Comparison of ENCODE assay signal across 8 cellular contexts in genomic region chr19:34364830-34365462, GRCh38. TPM values are rescaled to one million over a fixed set of nuclear protein-coding genes. Genes with fewer than 3 reads are reported as not detected.
DNase-seq lines count a peak whose midpoint lies in the region; ATAC-seq, FAIRE-seq and TF ChIP-seq lines count a peak whose summit lies in the region.

Gene GPI (plus strand): TSS chr19:34365196. CDS start chr19:34365267, 71 bp downstream.

- H3K36me3 ChIP-seq in kidney (ENCODE audit: control insufficient read depth in 1 of 2, insufficient read depth in 2 of 2, low read length in 2 of 2) = peaks cover 11 to 19% of the 10 kb centered on the region in 2 donors

- H3K4me1 Mint-ChIP-seq in central memory CD8-positive, alpha-beta T cell = peaks cover 39% of the 10 kb centered on the region

- peak within 1 kb of the TSS; percentile 61 for H3K27ac Mint-ChIP-seq in central memory CD8-positive, alpha-beta T cell (ENCODE audit: low read depth)

- peak within 1 kb of the TSS; percentile 71 to 73 for H3K27ac ChIP-seq in kidney (ENCODE audit: low read depth in 2 of 2, low read length in 2 of 2)

- H3K4me3 ChIP-seq in kidney (ENCODE audit: low read length in 2 of 2) = peak within 1 kb of the TSS; percentile 78 to 89

- peaks cover 18% of the 10 kb centered on the region for H3K36me3 Mint-ChIP-seq in central memory CD8-positive, alpha-beta T cell (ENCODE audit: insufficient read depth)

- TF ChIP-seq CTCF in kidney (IDR thresholded peaks at IDR 0.05; ENCODE audit: borderline replicate concordance, extremely low read depth, insufficient read depth) = no peak

- H3K9ac ChIP-seq in kidney (ENCODE audit: low read length in 2 of 2) = peak within 1 kb of the TSS; percentile 52 to 82

- peak; percentile 64 for ATAC-seq in HG03064 (IDR thresholded peaks at IDR 0.05; ENCODE audit: low read depth, unreplicated experiment)
- ATAC-seq in activated CD4-positive, CD25-positive, alpha-beta regulatory T cell treated with anti-CD3 and anti-CD28 coated beads, Interleukin-2, amount 50 U/mL, for 24 hours = peak; percentile 92 to 93
- ATAC-seq in central memory CD8-positive, alpha-beta T cell (replicated peaks; ENCODE audit: extremely low read depth, poor library complexity, severe bottlenecking) = peak; percentile 75

- H3K27me3 Mint-ChIP-seq in central memory CD8-positive, alpha-beta T cell = no peaks in the 10 kb centered on the region

- H3K4me1 ChIP-seq in kidney (ENCODE audit: control insufficient read depth in 1 of 2, insufficient read depth in 1 of 2, low read depth in 1 of 2, low read length in 2 of 2) = peaks cover 4 to 22% of the 10 kb centered on the region in 2 donors

- DNase-seq in NCI-H1436 (lab: John Stamatoyannopoulos, UW) = peak; percentile 43
- DNase-seq in NCI-H1436 treated with DMSO at 0.1 percent for 48 hours (lab: John Stamatoyannopoulos, UW) = no peak
- DNase-seq in NCI-H226 = peak; percentile 34
- DNase-seq in central memory CD8-positive, alpha-beta T cell (ENCODE audit: low spot score in 2 of 2) = peak; percentile 40 to 41
- DNase-seq in kidney = peak; percentile 86
- peak; percentile 45 to 72 (median 56) for DNase-seq in stimulated activated CD4-positive, alpha-beta T cell treated with anti-CD3 and anti-CD28 coated beads, Interleukin-12 subunit alpha, Interleukin-12 subunit beta, amount 100 ng/mL, for 48 hours (ENCODE audit: low read depth in 2 of 3, low spot score in 1 of 3)

- H3K9me3 Mint-ChIP-seq in central memory CD8-positive, alpha-beta T cell = no peaks in the 10 kb centered on the region

- H3K4me3 Mint-ChIP-seq in central memory CD8-positive, alpha-beta T cell = peak within 1 kb of the TSS; percentile 93

- no peaks in the 10 kb centered on the region for H3K9me3 ChIP-seq in kidney (ENCODE audit: control insufficient read depth in 1 of 2, low read length in 2 of 2)

- FAIRE-seq in kidney (lab: Jason Lieb, UNC) = no peak

- intact Hi-C loops in kidney (cut with DNase I) = no loop called here

RNA-seq across cellular contexts. Expression of gene GPI, which starts in this region (rescaled TPM):
- total RNA-seq in kidney = 257 TPM
- polyA plus RNA-seq in kidney (ENCODE audit: insufficient read depth, low read depth, low replicate concordance) = 315 TPM
